Comparison of ENCODE assay signal across 8 cellular contexts in genomic region chr16:50067290-50067853, GRCh38. TPM values are rescaled to one million over a fixed set of nuclear protein-coding genes. Genes with fewer than 3 reads are reported as not detected.
DNase-seq lines count a peak whose midpoint lies in the region; ATAC-seq and TF ChIP-seq lines count a peak whose summit lies in the region.

No MANE protein-coding gene starts in this region.

- WGBS in right lobe of liver (ENCODE audit: insufficient coverage, low coverage, low lambda C conversion rate, missing lambda C conversion rate), result 41% methylated on average over 3 of the region's 3 CpGs

- H3K4me1 ChIP-seq in cardiac muscle cell (ENCODE audit: low read depth), result peaks cover 6% of the 10 kb centered on the region
- H3K4me1 ChIP-seq in RWPE2 (ENCODE audit: insufficient read depth, poor library complexity, severe bottlenecking), result no peaks in the 10 kb centered on the region
- H3K4me1 ChIP-seq in right lobe of liver, result peaks cover 0 to 7% (median 0%) of the 10 kb centered on the region in 4 donors

- peak; percentile 51 to 66 for DNase-seq in cardiac muscle cell (ENCODE audit: low read depth in 1 of 2, low spot score in 1 of 2)
- DNase-seq in Right ventricle myocardium inferior (ENCODE audit: missing footprints), result no peak
- DNase-seq in RWPE2 (ENCODE audit: low spot score), result no peak
- DNase-seq in brain microvascular endothelial cell, result peak; percentile 60
- no peak for DNase-seq in right lobe of liver
- no peak for DNase-seq in type B pancreatic cell (ENCODE audit: extremely low spot score, unreplicated experiment)
- DNase-seq in inferior parietal cortex (ENCODE audit: extremely low spot score), result no peak

- peak overlapping the region; percentile 89 for H3K27ac Mint-ChIP-seq in type B pancreatic cell

- H3K27me3 ChIP-seq in cardiac muscle cell (no peaks in the 10 kb centered on the region), RWPE2 (ENCODE audit: insufficient read depth, poor library complexity, severe bottlenecking) (no peaks in the 10 kb centered on the region), brain microvascular endothelial cell (replicated peaks) (no peaks in the 10 kb centered on the region), right lobe of liver (no peaks in the 10 kb centered on the region)

- H3K9me3 ChIP-seq in cardiac muscle cell (ENCODE audit: low read depth) (no peaks in the 10 kb centered on the region), RWPE2 (ENCODE audit: severe bottlenecking) (no peaks in the 10 kb centered on the region), right lobe of liver (no peaks in the 10 kb centered on the region)

- intact Hi-C loops in Right ventricle myocardium inferior (cut with DNase I) (no loop called here), right lobe of liver (cut with DNase I) (no loop called here)

- no peak for TF ChIP-seq POLR2A in right lobe of liver (IDR thresholded peaks at IDR 0.05)

- H3K4me1 Mint-ChIP-seq in type B pancreatic cell (ENCODE audit: unreplicated experiment), result peaks cover 21% of the 10 kb centered on the region

- no peak overlapping the region for H3K4me3 ChIP-seq in cardiac muscle cell
- H3K4me3 ChIP-seq in RWPE2 (ENCODE audit: severe bottlenecking), result no peak overlapping the region
- peak overlapping the region; percentile 91 for H3K4me3 ChIP-seq in brain microvascular endothelial cell (ENCODE audit: low read depth, low read length)
- no peak overlapping the region for H3K4me3 ChIP-seq in right lobe of liver

- in situ Hi-C loops in brain microvascular endothelial cell (cut with HindIII; ENCODE audit: low pct_ligation_motif_present, low sequenced_read_pairs), result no loop called here

- TF ChIP-seq CTCF in cardiac muscle cell (IDR thresholded peaks at IDR 0.05; ENCODE audit: low read depth, low read length), result peak; percentile 62
- peak; percentile 42 for TF ChIP-seq CTCF in RWPE2 (IDR thresholded peaks at IDR 0.05; ENCODE audit: poor library complexity, severe bottlenecking)
- peak; percentile 77 for TF ChIP-seq CTCF in brain microvascular endothelial cell (IDR thresholded peaks at IDR 0.05; ENCODE audit: low read depth, low read length, missing control alignments)
- peak; percentile 12 to 19 (median 16) for TF ChIP-seq CTCF in right lobe of liver (IDR thresholded peaks at IDR 0.05)
- TF ChIP-seq CTCF in type B pancreatic cell (conservative IDR thresholded peaks at IDR 0.05), result peak; percentile 69

- H3K36me3 Mint-ChIP-seq in type B pancreatic cell, result peaks cover 7% of the 10 kb centered on the region

- H3K4me3 Mint-ChIP-seq in type B pancreatic cell, result peak overlapping the region; percentile 90

- no peaks in the 10 kb centered on the region for H3K9me3 Mint-ChIP-seq in type B pancreatic cell

- no peak for ATAC-seq in Right ventricle myocardium inferior
- peak; percentile 38 for ATAC-seq in HG03432 (IDR thresholded peaks at IDR 0.05; ENCODE audit: unreplicated experiment)
- no peak for ATAC-seq in RWPE2 (ENCODE audit: low read depth)
- no peak for ATAC-seq in right lobe of liver

- H3K27ac ChIP-seq in cardiac muscle cell (no peak overlapping the region), RWPE2 (ENCODE audit: poor library complexity, severe bottlenecking) (no peak overlapping the region), brain microvascular endothelial cell (peak overlapping the region; percentile 38), right lobe of liver (no peak overlapping the region)

- H3K27me3 Mint-ChIP-seq in type B pancreatic cell, result no peaks in the 10 kb centered on the region

- H3K36me3 ChIP-seq in cardiac muscle cell (no peaks in the 10 kb centered on the region), RWPE2 (ENCODE audit: low read depth) (peaks cover 42% of the 10 kb centered on the region), brain microvascular endothelial cell (replicated peaks) (peaks cover 16% of the 10 kb centered on the region), right lobe of liver (peaks cover 0 to 10% (median 4%) of the 10 kb centered on the region in 4 donors)

RNA-seq across cellular contexts. Expression of gene HEATR3, which starts 1.6 kb away (rescaled TPM):
- total RNA-seq in cardiac muscle cell (23.9 and 24.9 TPM in 2 replicates), Right ventricle myocardium inferior (10.1 TPM), right lobe of liver (10 to 100 TPM in 5 of 6 experiments, 1 to 10 TPM in 1; 8.7 to 21.1 (median 12.2) TPM), type B pancreatic cell (ENCODE audit: low replicate concordance) (16.7 and 17.9 TPM in 2 replicates)
- polyA plus RNA-seq in cardiac muscle cell, result 7.7 and 10.7 TPM in 2 replicates

RNA-seq across cellular contexts. Expression of gene CNEP1R1, which starts 42.3 kb away (rescaled TPM):
- total RNA-seq in cardiac muscle cell, result 14.4 and 16.6 TPM in 2 replicates
- polyA plus RNA-seq in cardiac muscle cell, result 24.3 and 30.6 TPM in 2 replicates
- total RNA-seq in Right ventricle myocardium inferior, result 18.5 TPM
- total RNA-seq in right lobe of liver, result 1 to 10 TPM; 6.0 to 9.6 (median 7.5) TPM
- 21.7 and 26.1 TPM in 2 replicates for total RNA-seq in type B pancreatic cell (ENCODE audit: low replicate concordance)

Comparison
In these comparisons a context has a peak if more than half of its experiments do, and no peak if none do; other contexts are left out.
1. DNase-seq: peak in cardiac muscle cell (2 of 2) and brain microvascular endothelial cell (single experiment); none in Right ventricle myocardium inferior (single experiment), RWPE2 (single experiment), right lobe of liver (0 of 3), type B pancreatic cell (single experiment) and inferior parietal cortex (single experiment).
2. CTCF ChIP-seq: peak in every context shown above with its lines; median percentile 77 in brain microvascular endothelial cell; 69 in type B pancreatic cell; 62 in cardiac muscle cell; 42 in RWPE2; 16 in right lobe of liver.